1 cellular context compared by ENCODE assay signal in genomic region chr4:174919886-174920423, GRCh38.
TF ChIP-seq lines count a peak whose summit lies in the region.

No MANE protein-coding gene starts in this region.

TF ChIP-seq in GM12878, 131 proteins besides CTCF, POLR2A, EP300 and RAD21 (continued from another document):
- TF ChIP-seq USF1 (IDR thresholded peaks at IDR 0.05; ENCODE audit: borderline replicate concordance, extremely low read length, insufficient read depth, low read depth, low read length) (no peak), RELA (IDR thresholded peaks at IDR 0.05; ENCODE audit: borderline replicate concordance, partially characterized antibody) (no peak), IRF5 (IDR thresholded peaks at IDR 0.05; ENCODE audit: borderline replicate concordance) (no peak), MYC (IDR thresholded peaks at IDR 0.05; ENCODE audit: insufficient read depth, insufficient read length, insufficient replicate concordance, low read length, severe bottlenecking) (no peak), NR2F1 (conservative IDR thresholded peaks at IDR 0.05) (no peak), HDAC6 (IDR thresholded peaks at IDR 0.05; ENCODE audit: unreplicated experiment) (no peak)
TF ChIP-seq in GM12878: peak in this region for 0.
